19 cellular contexts compared by ENCODE assay signal in genomic region chr11:36146437-36146836, GRCh38.
DNase-seq lines count a peak whose midpoint lies in the region; TF ChIP-seq lines count a peak whose summit lies in the region.
"Had no signal": no experiment of that assay in that cellular context is flagged by ENCODE, and none has a peak within 500 bp of the region (broad histone marks: within the 10 kb centered on the region; RNA-seq: fewer than 3 reads in every experiment).

No MANE protein-coding gene starts in this region.

- H3K36me3 ChIP-seq in neural progenitor cell, result no peaks in the 10 kb centered on the region

- no peak overlapping the region for H3K4me3 Mint-ChIP-seq in neural progenitor cell
- H3K4me3 Mint-ChIP-seq: B cell; CD4-positive, alpha-beta T cell; IgD-negative memory B cell had no signal

- peaks cover 25% of the 10 kb centered on the region for H3K4me1 ChIP-seq in neural progenitor cell

- H3K9me3 Mint-ChIP-seq in neural progenitor cell, result peaks cover 3% of the 10 kb centered on the region
- H3K9me3 Mint-ChIP-seq: IgD-negative memory B cell had no signal

- H3K27me3 ChIP-seq in neural progenitor cell, result no peaks in the 10 kb centered on the region

- H3K79me2 ChIP-seq in neural progenitor cell (ENCODE audit: low read depth), result peaks cover 18% of the 10 kb centered on the region

- peaks cover 36% of the 10 kb centered on the region for H3K4me1 Mint-ChIP-seq in neural progenitor cell
- H3K4me1 Mint-ChIP-seq: B cell, IgD-negative memory B cell had no signal

- DNase-seq in ELF-1 (ENCODE audit: low read depth, low spot score) (peak; percentile 64), astrocyte of the hippocampus (ENCODE audit: low read depth, low spot score) (peak; percentile 65), epithelial cell of prostate (ENCODE audit: low read depth, low spot score) (no peak), neural progenitor cell (ENCODE audit: low spot score) (no peak), T-helper 1 cell (no peak), HPDE6-E6E7 (ENCODE audit: extremely low spot score) (no peak), NCI-H82 treated with DMSO at 0.1 percent for 48 hours (lab: John Stamatoyannopoulos, UW; ENCODE audit: unreplicated experiment) (no peak), SHP77 (lab: John Stamatoyannopoulos, UW) (no peak)
- DNase-seq: CD4-positive, alpha-beta T cell; DND-41; H7; NCI-H1048; NCI-H146; NCI-H2081 treated with DMSO at 0.1 percent for 48 hours; NCI-H2227 treated with DMSO at 0.1 percent for 48 hours; NCI-H526; NK-92 treated with Interleukin-12 subunit alpha and Interleukin-12 subunit beta, amount 100 ng/mL, for 24 hours had no signal

- no peak overlapping the region for H3K9ac ChIP-seq in neural progenitor cell

- H2AFZ ChIP-seq in neural progenitor cell (replicated peaks), result no peak overlapping the region

- peaks cover 6% of the 10 kb centered on the region for H3K36me3 Mint-ChIP-seq in neural progenitor cell
- H3K36me3 Mint-ChIP-seq: IgD-negative memory B cell had no signal

- TF ChIP-seq CTCF in neural progenitor cell (IDR thresholded peaks at IDR 0.05), result no peak

- peaks cover 18% of the 10 kb centered on the region for H3F3A ChIP-seq in neural progenitor cell (ENCODE audit: low read depth)

- peak overlapping the region; percentile 42 for H3K27ac Mint-ChIP-seq in neural progenitor cell
- H3K27ac Mint-ChIP-seq: B cell; CD4-positive, alpha-beta T cell; IgD-negative memory B cell had no signal

- H3K9me3 ChIP-seq in neural progenitor cell (ENCODE audit: low read depth), result no peaks in the 10 kb centered on the region

- H3K4me2 ChIP-seq in neural progenitor cell, result peak overlapping the region; percentile 12

- no peak overlapping the region for H3K4me3 ChIP-seq in neural progenitor cell

- H3K27me3 Mint-ChIP-seq in neural progenitor cell (ENCODE audit: insufficient read depth, low read depth), result peaks cover 2% of the 10 kb centered on the region

- H4K20me1 ChIP-seq in neural progenitor cell (ENCODE audit: low read depth), result no peaks in the 10 kb centered on the region

- peak overlapping the region; percentile 60 for H3K27ac ChIP-seq in epithelial cell of prostate
- H3K27ac ChIP-seq in neural progenitor cell, result peak overlapping the region; percentile 31

Comparison
In these comparisons a context has a peak if more than half of its experiments do, and no peak if none do; other contexts are left out.
1. DNase-seq: peak in ELF-1 (single experiment) and astrocyte of the hippocampus (single experiment); none in epithelial cell of prostate (single experiment), neural progenitor cell (single experiment), T-helper 1 cell (0 of 5), HPDE6-E6E7 (single experiment), NCI-H82 treated with DMSO at 0.1 percent for 48 hours (single experiment) and SHP77 (0 of 2).